In genomic region chr3:134944429-134944828, GRCh38 we compare ENCODE assay signal across 28 cellular contexts.
"Had no signal": no experiment of that assay in that cellular context is flagged by ENCODE, and none has a peak within 500 bp of the region (broad histone marks: within the 10 kb centered on the region; RNA-seq: fewer than 3 reads in every experiment).

No MANE protein-coding gene starts in this region.

- H3K27me3 Mint-ChIP-seq: effector memory CD8-positive, alpha-beta T cell had no signal

- ATAC-seq: effector memory CD8-positive, alpha-beta T cell; esophagus mucosa; foreskin keratinocyte; gastrocnemius medialis; gastroesophageal sphincter; heart left ventricle; heart right ventricle had no signal

- H3K4me1 ChIP-seq: colonic mucosa, esophagus muscularis mucosa, esophagus squamous epithelium, foreskin keratinocyte, gastrocnemius medialis, gastroesophageal sphincter, heart left ventricle, heart right ventricle had no signal

- H3K27ac ChIP-seq: colonic mucosa, coronary artery, dorsolateral prefrontal cortex, epithelial cell of prostate, esophagus muscularis mucosa, esophagus squamous epithelium, foreskin keratinocyte, gastrocnemius medialis, gastroesophageal sphincter, heart left ventricle, heart right ventricle had no signal

- H3K4me3 Mint-ChIP-seq: dendritic cell treated with granulocyte-macrophage colony-stimulating factor and Interleukin-4, amounts not matched to agents 40 ng/mL and 50 ng/mL, for 4 days; effector memory CD8-positive, alpha-beta T cell; endodermal cell had no signal

- H3K36me3 ChIP-seq: colonic mucosa, esophagus muscularis mucosa, esophagus squamous epithelium, gastrocnemius medialis, gastroesophageal sphincter, heart left ventricle, heart right ventricle had no signal

- H3K4me3 ChIP-seq: colonic mucosa, coronary artery, dorsolateral prefrontal cortex, esophagus muscularis mucosa, esophagus squamous epithelium, gastrocnemius medialis, gastroesophageal sphincter, heart left ventricle, heart right ventricle had no signal

- H3K9me3 ChIP-seq: colonic mucosa, esophagus muscularis mucosa, esophagus squamous epithelium, gastrocnemius medialis, gastroesophageal sphincter, heart left ventricle, heart right ventricle had no signal

- FAIRE-seq: colon, endometrium, endothelial cell of umbilical vein had no signal

- DNase-seq: colonic mucosa; cortex of kidney; dermis blood vessel endothelial cell; dorsolateral prefrontal cortex; effector CD4-positive, alpha-beta T cell; effector CD8-positive, alpha-beta T cell; effector memory CD4-positive, alpha-beta T cell; effector memory CD8-positive, alpha-beta T cell; endodermal cell; erythroblast; esophagus squamous epithelium; foreskin fibroblast; foreskin keratinocyte; foreskin melanocyte; gastrocnemius medialis; glutamatergic neuron; head of caudate nucleus; heart left ventricle; heart right ventricle had no signal

- H3K4me1 Mint-ChIP-seq: endodermal cell had no signal

- H3K27me3 ChIP-seq: colonic mucosa, dorsolateral prefrontal cortex, esophagus muscularis mucosa, esophagus squamous epithelium, foreskin keratinocyte, gastrocnemius medialis, gastroesophageal sphincter, heart left ventricle, heart right ventricle had no signal

- H3K9me3 Mint-ChIP-seq: endodermal cell had no signal

- H3K27ac Mint-ChIP-seq: dendritic cell treated with granulocyte-macrophage colony-stimulating factor and Interleukin-4, amounts not matched to agents 40 ng/mL and 50 ng/mL, for 4 days; effector memory CD8-positive, alpha-beta T cell; endodermal cell had no signal
